ENCODE assay signal across 1 cellular context in the genomic region with DNA sequence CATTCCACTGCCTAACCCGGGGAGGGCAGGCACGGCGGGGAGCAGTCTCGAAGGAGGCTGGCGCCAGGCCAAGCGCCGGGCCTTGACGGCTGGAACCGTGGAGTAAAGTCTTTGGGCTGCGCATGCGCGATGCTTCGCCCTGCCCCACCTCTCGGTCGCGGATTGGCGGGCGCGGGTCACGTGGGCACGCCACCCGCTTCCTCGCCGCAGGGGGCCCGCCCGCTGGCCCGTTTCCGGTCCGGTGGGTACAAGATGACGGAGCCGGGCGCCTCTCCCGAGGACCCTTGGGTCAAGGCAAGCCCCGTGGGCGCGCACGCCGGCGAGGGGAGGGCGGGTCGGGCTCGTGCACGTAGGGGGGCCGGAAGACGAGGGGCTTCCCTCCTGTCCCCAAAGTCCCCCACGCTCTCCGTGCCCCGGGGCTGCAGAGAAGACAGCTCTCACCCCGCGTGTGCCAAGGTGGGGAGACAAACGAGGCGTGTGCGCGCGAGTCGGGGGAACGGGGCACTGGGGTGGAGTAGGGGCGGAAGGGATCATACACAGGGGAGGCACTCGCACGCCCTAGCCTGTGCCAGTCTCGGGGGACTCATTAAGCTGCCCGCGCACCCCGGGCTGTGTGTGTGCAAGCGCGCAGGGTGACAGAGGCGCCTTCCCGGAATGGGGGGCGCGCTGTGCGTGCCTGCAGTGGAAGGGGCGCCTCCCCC.
TF ChIP-seq lines count a peak whose summit lies in the region.

A gene with protein sequence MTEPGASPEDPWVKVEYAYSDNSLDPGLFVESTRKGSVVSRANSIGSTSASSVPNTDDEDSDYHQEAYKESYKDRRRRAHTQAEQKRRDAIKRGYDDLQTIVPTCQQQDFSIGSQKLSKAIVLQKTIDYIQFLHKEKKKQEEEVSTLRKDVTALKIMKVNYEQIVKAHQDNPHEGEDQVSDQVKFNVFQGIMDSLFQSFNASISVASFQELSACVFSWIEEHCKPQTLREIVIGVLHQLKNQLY (plus strand): TSS at position 228 of the 701 bp plus-strand sequence. CDS start 25 bp downstream, at position 253.

TF ChIP-seq in HepG2, 621 proteins besides CTCF, POLR2A, EP300 and RAD21 (continued from another document and continues in another):
- TF ChIP-seq, protein P1, sequence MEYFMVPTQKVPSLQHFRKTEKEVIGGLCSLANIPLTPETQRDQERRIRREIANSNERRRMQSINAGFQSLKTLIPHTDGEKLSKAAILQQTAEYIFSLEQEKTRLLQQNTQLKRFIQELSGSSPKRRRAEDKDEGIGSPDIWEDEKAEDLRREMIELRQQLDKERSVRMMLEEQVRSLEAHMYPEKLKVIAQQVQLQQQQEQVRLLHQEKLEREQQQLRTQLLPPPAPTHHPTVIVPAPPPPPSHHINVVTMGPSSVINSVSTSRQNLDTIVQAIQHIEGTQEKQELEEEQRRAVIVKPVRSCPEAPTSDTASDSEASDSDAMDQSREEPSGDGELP (IDR thresholded peaks at IDR 0.05; ENCODE audit: borderline replicate concordance, low read depth) = peak; percentile 80; the same call in 1 of the 2 replicates
- TF ChIP-seq HDAC6 (IDR thresholded peaks at IDR 0.05; ENCODE audit: low read depth, low read length) = no peak
- TF ChIP-seq SRSF4 (IDR thresholded peaks at IDR 0.05; ENCODE audit: low read depth, low read length, poor library complexity, severe bottlenecking) = no peak
- TF ChIP-seq ZNF12 (CRISPR knock-in tag; IDR thresholded peaks at IDR 0.05) = no peak; the same call in 1 of the 2 replicates
- peak; percentile 90 for TF ChIP-seq HINFP (CRISPR knock-in tag; IDR thresholded peaks at IDR 0.05; ENCODE audit: low read depth)
- TF ChIP-seq SPEN (CRISPR knock-in tag; IDR thresholded peaks at IDR 0.05; ENCODE audit: low read depth) = peak; percentile 79
- TF ChIP-seq ZBTB39 (CRISPR knock-in tag; IDR thresholded peaks at IDR 0.05) = peak; percentile 91; the same call in 1 of the 2 replicates
- TF ChIP-seq, protein P2, sequence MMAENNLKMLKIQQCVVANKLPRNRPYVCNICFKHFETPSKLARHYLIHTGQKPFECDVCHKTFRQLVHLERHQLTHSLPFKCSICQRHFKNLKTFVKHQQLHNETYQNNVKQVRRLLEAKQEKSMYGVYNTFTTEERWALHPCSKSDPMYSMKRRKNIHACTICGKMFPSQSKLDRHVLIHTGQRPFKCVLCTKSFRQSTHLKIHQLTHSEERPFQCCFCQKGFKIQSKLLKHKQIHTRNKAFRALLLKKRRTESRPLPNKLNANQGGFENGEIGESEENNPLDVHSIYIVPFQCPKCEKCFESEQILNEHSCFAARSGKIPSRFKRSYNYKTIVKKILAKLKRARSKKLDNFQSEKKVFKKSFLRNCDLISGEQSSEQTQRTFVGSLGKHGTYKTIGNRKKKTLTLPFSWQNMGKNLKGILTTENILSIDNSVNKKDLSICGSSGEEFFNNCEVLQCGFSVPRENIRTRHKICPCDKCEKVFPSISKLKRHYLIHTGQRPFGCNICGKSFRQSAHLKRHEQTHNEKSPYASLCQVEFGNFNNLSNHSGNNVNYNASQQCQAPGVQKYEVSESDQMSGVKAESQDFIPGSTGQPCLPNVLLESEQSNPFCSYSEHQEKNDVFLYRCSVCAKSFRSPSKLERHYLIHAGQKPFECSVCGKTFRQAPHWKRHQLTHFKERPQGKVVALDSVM (CRISPR knock-in tag; IDR thresholded peaks at IDR 0.05) = peak; percentile 64; the same call in 1 of the 2 replicates
- TF ChIP-seq SRSF1 (optimal IDR thresholded peaks at IDR 0.05; ENCODE audit: low read depth, low read length) = peak; percentile 71
- TF ChIP-seq, protein P3, sequence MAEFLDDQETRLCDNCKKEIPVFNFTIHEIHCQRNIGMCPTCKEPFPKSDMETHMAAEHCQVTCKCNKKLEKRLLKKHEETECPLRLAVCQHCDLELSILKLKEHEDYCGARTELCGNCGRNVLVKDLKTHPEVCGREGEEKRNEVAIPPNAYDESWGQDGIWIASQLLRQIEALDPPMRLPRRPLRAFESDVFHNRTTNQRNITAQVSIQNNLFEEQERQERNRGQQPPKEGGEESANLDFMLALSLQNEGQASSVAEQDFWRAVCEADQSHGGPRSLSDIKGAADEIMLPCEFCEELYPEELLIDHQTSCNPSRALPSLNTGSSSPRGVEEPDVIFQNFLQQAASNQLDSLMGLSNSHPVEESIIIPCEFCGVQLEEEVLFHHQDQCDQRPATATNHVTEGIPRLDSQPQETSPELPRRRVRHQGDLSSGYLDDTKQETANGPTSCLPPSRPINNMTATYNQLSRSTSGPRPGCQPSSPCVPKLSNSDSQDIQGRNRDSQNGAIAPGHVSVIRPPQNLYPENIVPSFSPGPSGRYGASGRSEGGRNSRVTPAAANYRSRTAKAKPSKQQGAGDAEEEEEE (CRISPR knock-in tag; IDR thresholded peaks at IDR 0.05; ENCODE audit: borderline replicate concordance) = no peak
- TF ChIP-seq ZBTB43 (CRISPR knock-in tag; conservative IDR thresholded peaks at IDR 0.05) = no peak
- TF ChIP-seq JUND (CRISPR knock-in tag; IDR thresholded peaks at IDR 0.05) = no peak
- TF ChIP-seq, protein P4, sequence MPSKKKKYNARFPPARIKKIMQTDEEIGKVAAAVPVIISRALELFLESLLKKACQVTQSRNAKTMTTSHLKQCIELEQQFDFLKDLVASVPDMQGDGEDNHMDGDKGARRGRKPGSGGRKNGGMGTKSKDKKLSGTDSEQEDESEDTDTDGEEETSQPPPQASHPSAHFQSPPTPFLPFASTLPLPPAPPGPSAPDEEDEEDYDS (CRISPR knock-in tag; IDR thresholded peaks at IDR 0.05) = peak; percentile 89; the same call in 1 of the 2 replicates
- TF ChIP-seq, protein P5, sequence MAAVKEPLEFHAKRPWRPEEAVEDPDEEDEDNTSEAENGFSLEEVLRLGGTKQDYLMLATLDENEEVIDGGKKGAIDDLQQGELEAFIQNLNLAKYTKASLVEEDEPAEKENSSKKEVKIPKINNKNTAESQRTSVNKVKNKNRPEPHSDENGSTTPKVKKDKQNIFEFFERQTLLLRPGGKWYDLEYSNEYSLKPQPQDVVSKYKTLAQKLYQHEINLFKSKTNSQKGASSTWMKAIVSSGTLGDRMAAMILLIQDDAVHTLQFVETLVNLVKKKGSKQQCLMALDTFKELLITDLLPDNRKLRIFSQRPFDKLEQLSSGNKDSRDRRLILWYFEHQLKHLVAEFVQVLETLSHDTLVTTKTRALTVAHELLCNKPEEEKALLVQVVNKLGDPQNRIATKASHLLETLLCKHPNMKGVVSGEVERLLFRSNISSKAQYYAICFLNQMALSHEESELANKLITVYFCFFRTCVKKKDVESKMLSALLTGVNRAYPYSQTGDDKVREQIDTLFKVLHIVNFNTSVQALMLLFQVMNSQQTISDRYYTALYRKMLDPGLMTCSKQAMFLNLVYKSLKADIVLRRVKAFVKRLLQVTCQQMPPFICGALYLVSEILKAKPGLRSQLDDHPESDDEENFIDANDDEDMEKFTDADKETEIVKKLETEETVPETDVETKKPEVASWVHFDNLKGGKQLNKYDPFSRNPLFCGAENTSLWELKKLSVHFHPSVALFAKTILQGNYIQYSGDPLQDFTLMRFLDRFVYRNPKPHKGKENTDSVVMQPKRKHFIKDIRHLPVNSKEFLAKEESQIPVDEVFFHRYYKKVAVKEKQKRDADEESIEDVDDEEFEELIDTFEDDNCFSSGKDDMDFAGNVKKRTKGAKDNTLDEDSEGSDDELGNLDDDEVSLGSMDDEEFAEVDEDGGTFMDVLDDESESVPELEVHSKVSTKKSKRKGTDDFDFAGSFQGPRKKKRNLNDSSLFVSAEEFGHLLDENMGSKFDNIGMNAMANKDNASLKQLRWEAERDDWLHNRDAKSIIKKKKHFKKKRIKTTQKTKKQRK (IDR thresholded peaks at IDR 0.05; ENCODE audit: low read length) = no peak
- no peak for TF ChIP-seq ZNF24 (IDR thresholded peaks at IDR 0.05)
- no peak for TF ChIP-seq CAMTA2 (CRISPR knock-in tag; IDR thresholded peaks at IDR 0.05; ENCODE audit: borderline replicate concordance)
- TF ChIP-seq SIX4 (CRISPR knock-in tag; IDR thresholded peaks at IDR 0.05) = no peak
- TF ChIP-seq, protein P6, sequence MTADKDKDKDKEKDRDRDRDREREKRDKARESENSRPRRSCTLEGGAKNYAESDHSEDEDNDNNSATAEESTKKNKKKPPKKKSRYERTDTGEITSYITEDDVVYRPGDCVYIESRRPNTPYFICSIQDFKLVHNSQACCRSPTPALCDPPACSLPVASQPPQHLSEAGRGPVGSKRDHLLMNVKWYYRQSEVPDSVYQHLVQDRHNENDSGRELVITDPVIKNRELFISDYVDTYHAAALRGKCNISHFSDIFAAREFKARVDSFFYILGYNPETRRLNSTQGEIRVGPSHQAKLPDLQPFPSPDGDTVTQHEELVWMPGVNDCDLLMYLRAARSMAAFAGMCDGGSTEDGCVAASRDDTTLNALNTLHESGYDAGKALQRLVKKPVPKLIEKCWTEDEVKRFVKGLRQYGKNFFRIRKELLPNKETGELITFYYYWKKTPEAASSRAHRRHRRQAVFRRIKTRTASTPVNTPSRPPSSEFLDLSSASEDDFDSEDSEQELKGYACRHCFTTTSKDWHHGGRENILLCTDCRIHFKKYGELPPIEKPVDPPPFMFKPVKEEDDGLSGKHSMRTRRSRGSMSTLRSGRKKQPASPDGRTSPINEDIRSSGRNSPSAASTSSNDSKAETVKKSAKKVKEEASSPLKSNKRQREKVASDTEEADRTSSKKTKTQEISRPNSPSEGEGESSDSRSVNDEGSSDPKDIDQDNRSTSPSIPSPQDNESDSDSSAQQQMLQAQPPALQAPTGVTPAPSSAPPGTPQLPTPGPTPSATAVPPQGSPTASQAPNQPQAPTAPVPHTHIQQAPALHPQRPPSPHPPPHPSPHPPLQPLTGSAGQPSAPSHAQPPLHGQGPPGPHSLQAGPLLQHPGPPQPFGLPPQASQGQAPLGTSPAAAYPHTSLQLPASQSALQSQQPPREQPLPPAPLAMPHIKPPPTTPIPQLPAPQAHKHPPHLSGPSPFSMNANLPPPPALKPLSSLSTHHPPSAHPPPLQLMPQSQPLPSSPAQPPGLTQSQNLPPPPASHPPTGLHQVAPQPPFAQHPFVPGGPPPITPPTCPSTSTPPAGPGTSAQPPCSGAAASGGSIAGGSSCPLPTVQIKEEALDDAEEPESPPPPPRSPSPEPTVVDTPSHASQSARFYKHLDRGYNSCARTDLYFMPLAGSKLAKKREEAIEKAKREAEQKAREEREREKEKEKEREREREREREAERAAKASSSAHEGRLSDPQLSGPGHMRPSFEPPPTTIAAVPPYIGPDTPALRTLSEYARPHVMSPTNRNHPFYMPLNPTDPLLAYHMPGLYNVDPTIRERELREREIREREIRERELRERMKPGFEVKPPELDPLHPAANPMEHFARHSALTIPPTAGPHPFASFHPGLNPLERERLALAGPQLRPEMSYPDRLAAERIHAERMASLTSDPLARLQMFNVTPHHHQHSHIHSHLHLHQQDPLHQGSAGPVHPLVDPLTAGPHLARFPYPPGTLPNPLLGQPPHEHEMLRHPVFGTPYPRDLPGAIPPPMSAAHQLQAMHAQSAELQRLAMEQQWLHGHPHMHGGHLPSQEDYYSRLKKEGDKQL (CRISPR knock-in tag; IDR thresholded peaks at IDR 0.05; ENCODE audit: low read depth) = peak; percentile 43; the same call in 1 of the 2 replicates
- no peak for TF ChIP-seq GABPA (IDR thresholded peaks at IDR 0.05; ENCODE audit: low read depth, low read length)
- peak; percentile 84 for TF ChIP-seq GABPA (CRISPR knock-in tag; IDR thresholded peaks at IDR 0.05; ENCODE audit: low read depth)
- 0 out of 2 replicates have a peak, but pooled peaks have one; percentile 23 for TF ChIP-seq ZNF232 (CRISPR knock-in tag; IDR thresholded peaks at IDR 0.05; ENCODE audit: borderline replicate concordance)
- peak; percentile 87 for TF ChIP-seq POLR2AphosphoS2 (IDR thresholded peaks at IDR 0.05; ENCODE audit: low read depth, low read length)
- TF ChIP-seq SP1 (IDR thresholded peaks at IDR 0.05) = no peak
- peak; percentile 38; the same call in 1 of the 2 replicates for TF ChIP-seq SP1 (CRISPR knock-in tag; IDR thresholded peaks at IDR 0.05)
